9 cellular contexts compared by ENCODE assay signal in genomic region chr18:26771524-26771923, GRCh38.
DNase-seq lines count a peak whose midpoint lies in the region; ATAC-seq and TF ChIP-seq lines count a peak whose summit lies in the region.
"Had no signal": no experiment of that assay in that cellular context is flagged by ENCODE, and none has a peak within 500 bp of the region (broad histone marks: within the 10 kb centered on the region; RNA-seq: fewer than 3 reads in every experiment).

No MANE protein-coding gene starts in this region.

- H3K4me1 Mint-ChIP-seq in mesothelial cell of epicardium: peaks cover 13% of the 10 kb centered on the region

- H3K4me3 ChIP-seq in GM12865 (ENCODE audit: low read depth, low read length) (no peak overlapping the region), cardiac fibroblast (replicated peaks in 1 of 2; ENCODE audit: low read depth in 2 of 2, low read length in 2 of 2) (no peak overlapping the region)
- no peak overlapping the region for H3K4me3 ChIP-seq in Jurkat, Clone E6-1 (ENCODE audit: low read length)

- DNase-seq in GM12865 (ENCODE audit: low read depth): peak; percentile 33
- peak; percentile 46 for DNase-seq in Jurkat, Clone E6-1 (ENCODE audit: low read depth, low spot score)
- DNase-seq in cardiac fibroblast (ENCODE audit: low read depth in 2 of 2): peak in 1 of 2 donors; percentile 22
- DNase-seq in mesothelial cell of epicardium (ENCODE audit: low spot score in 2 of 2, unreplicated experiment in 2 of 2): no peak
- no peak for DNase-seq in stimulated activated CD4-positive, alpha-beta T cell treated with anti-CD3 and anti-CD28 coated beads, Interleukin-4, amount 100 ng/mL, for 4 hours
- no peak for DNase-seq in NCI-H345 (lab: John Stamatoyannopoulos, UW)
- DNase-seq: activated CD4-positive, alpha-beta T cell treated with anti-CD3 and anti-CD28 coated beads, Interleukin-2, amount 50 U/mL, for 48 hours had no signal

- TF ChIP-seq CTCF in GM12865 (IDR thresholded peaks at IDR 0.05; ENCODE audit: insufficient read depth, low read depth, low read length, missing control alignments) (peak; percentile 43), cardiac fibroblast (IDR thresholded peaks at IDR 0.05; ENCODE audit: low read depth, low read length) (peak; percentile 24), mesothelial cell of epicardium (IDR thresholded peaks at IDR 0.05; ENCODE audit: unreplicated experiment) (peak; percentile 24)

- H3K4me3 Mint-ChIP-seq in mesothelial cell of epicardium: no peak overlapping the region

- peaks cover 11% of the 10 kb centered on the region for H3K9me3 Mint-ChIP-seq in mesothelial cell of epicardium

- ATAC-seq in GM18520 (IDR thresholded peaks at IDR 0.05; ENCODE audit: unreplicated experiment) (no peak), GM19452 (IDR thresholded peaks at IDR 0.05; ENCODE audit: unreplicated experiment) (no peak)

- H3K27ac Mint-ChIP-seq in mesothelial cell of epicardium: no peak overlapping the region

- H3K27me3 Mint-ChIP-seq in mesothelial cell of epicardium (ENCODE audit: low read depth): no peaks in the 10 kb centered on the region

- no peaks in the 10 kb centered on the region for H3K36me3 Mint-ChIP-seq in mesothelial cell of epicardium

Comparison
In these comparisons a context has a peak if more than half of its experiments do, and no peak if none do; other contexts are left out.
1. DNase-seq: peak in GM12865 (single experiment) and Jurkat, Clone E6-1 (single experiment); none in mesothelial cell of epicardium (0 of 2), stimulated activated CD4-positive, alpha-beta T cell treated with anti-CD3 and anti-CD28 coated beads, Interleukin-4, amount 100 ng/mL, for 4 hours (0 of 2) and NCI-H345 (single experiment).
2. Peak in every context shown above with its lines, with median percentiles within 50 percentile points of each other: CTCF ChIP-seq.